19 cellular contexts compared by ENCODE assay signal in the genomic region with DNA sequence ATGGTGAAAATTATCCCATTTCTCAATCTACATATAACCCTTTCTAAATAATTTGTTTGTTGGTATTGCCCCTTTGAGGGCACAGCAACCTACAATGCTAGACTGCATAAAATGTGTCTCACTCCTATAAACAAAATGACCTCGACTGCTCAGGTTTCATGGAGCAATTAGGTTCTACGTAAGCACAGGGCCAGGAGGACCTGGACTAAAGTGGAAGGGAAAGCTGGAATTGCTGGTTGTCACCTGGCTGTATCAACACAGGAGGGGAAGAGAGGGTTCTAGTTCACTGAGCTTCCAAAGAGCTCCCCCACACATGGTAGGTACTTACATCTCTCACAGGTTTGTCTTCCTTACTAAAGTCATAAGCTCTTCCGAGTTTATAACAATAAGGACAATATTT.
"Had no signal": no experiment of that assay in that cellular context is flagged by ENCODE, and none has a peak within 500 bp of the region (broad histone marks: within the 10 kb centered on the region; RNA-seq: fewer than 3 reads in every experiment).

No MANE protein-coding gene starts in this region.

- H3K4me3 Mint-ChIP-seq: effector memory CD8-positive, alpha-beta T cell; memory B cell; stimulated activated naive CD8-positive, alpha-beta T cell treated with anti-CD3 and anti-CD28 coated beads, Interleukin-15, Interleukin-2, amounts not matched to agents 100 ng/mL and 50 ng/mL, for 24 hours had no signal

- DNase-seq: activated CD4-positive, alpha-beta T cell treated with anti-CD3 and anti-CD28 coated beads for 1 hour; activated CD4-positive, alpha-beta T cell treated with anti-CD3 and anti-CD28 coated beads, Interleukin-2, amount 50 U/mL, for 1 hour; activated naive CD4-positive, alpha-beta T cell treated with Interleukin-2 at 50 U/mL for 16 hours; activated T-cell treated with anti-CD3 and anti-CD28 coated beads, Interleukin-2, amount 50 U/mL, for 1 hour; amygdala; colonic mucosa; dorsolateral prefrontal cortex; effector memory CD8-positive, alpha-beta T cell; head of caudate nucleus; hypothalamus; psoas muscle; stimulated activated CD4-positive, alpha-beta T cell treated with anti-CD3 and anti-CD28 coated beads, Interleukin-4, amount 100 ng/mL, for 24 hours; substantia nigra; T-helper 9 cell; tibial artery had no signal

- H3K4me3 ChIP-seq: colonic mucosa, dorsolateral prefrontal cortex, psoas muscle, right atrium auricular region, tibial artery had no signal

- H3K27ac ChIP-seq: colonic mucosa, psoas muscle, right atrium auricular region, tibial artery had no signal

- H3K4me1 Mint-ChIP-seq: memory B cell had no signal

- ATAC-seq: effector memory CD8-positive, alpha-beta T cell; esophagus mucosa; psoas muscle had no signal

- H3K9me3 ChIP-seq: colonic mucosa, psoas muscle, right atrium auricular region, tibial artery had no signal

- H3K9me3 Mint-ChIP-seq: effector memory CD8-positive, alpha-beta T cell; memory B cell; stimulated activated naive CD8-positive, alpha-beta T cell treated with anti-CD3 and anti-CD28 coated beads, Interleukin-15, Interleukin-2, amounts not matched to agents 100 ng/mL and 50 ng/mL, for 24 hours had no signal

- H3K27me3 ChIP-seq: colonic mucosa, dorsolateral prefrontal cortex, right atrium auricular region, tibial artery had no signal

- H3K4me1 ChIP-seq: colonic mucosa, right atrium auricular region, tibial artery had no signal

- H3K27me3 Mint-ChIP-seq: effector memory CD8-positive, alpha-beta T cell; memory B cell; stimulated activated naive CD8-positive, alpha-beta T cell treated with anti-CD3 and anti-CD28 coated beads, Interleukin-15, Interleukin-2, amounts not matched to agents 100 ng/mL and 50 ng/mL, for 24 hours had no signal

- H3K27ac Mint-ChIP-seq: memory B cell; stimulated activated naive CD8-positive, alpha-beta T cell treated with anti-CD3 and anti-CD28 coated beads, Interleukin-15, Interleukin-2, amounts not matched to agents 100 ng/mL and 50 ng/mL, for 24 hours had no signal
